18 cellular contexts compared by ENCODE assay signal in the genomic region with DNA sequence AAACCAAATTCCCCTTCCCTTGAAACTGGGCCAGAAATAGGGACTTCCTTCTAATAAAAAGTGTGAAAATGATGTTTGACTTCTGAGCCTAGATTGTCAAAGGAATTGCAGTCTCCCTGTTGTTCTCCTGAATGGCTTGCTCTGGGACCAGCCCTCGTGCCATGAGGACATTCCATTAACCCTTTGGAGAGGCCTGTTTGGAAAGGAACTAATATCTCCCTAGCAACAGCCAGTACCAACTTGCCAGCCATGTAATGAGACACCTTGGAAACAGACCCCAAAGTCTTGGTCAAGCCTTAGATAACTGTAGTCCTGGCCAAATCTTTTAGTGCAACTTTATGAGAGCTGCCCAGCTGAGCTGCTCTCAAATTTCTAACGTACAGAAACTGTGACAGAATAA. TPM values are rescaled to one million over a fixed set of nuclear protein-coding genes. Genes with fewer than 3 reads are reported as not detected.
A peak's percentile ranks its signal among the peaks of the same experiment; 100 is the strongest.
DNase-seq lines count a peak whose midpoint lies in the region; ATAC-seq and TF ChIP-seq lines count a peak whose summit lies in the region.
"Had no signal": no experiment of that assay in that cellular context is flagged by ENCODE, and none has a peak within 500 bp of the region (broad histone marks: within the 10 kb centered on the region; RNA-seq: fewer than 3 reads in every experiment).

No MANE protein-coding gene starts in this region.

- H3K9me3 Mint-ChIP-seq in neural progenitor cell: peaks cover 16% of the 10 kb centered on the region

- H3K27ac ChIP-seq in SJCRH30: no peak overlapping the region
- no peak overlapping the region for H3K27ac ChIP-seq in esophagus muscularis mucosa (replicated peaks in 1 of 4)
- no peak overlapping the region for H3K27ac ChIP-seq in neural progenitor cell
- no peak overlapping the region for H3K27ac ChIP-seq in caudate nucleus (ENCODE audit: low read depth, low read length)

- H3K9me3 ChIP-seq in SJCRH30 (replicated peaks): no peaks in the 10 kb centered on the region
- peaks cover 0 to 13% (median 2%) of the 10 kb centered on the region in 4 donors for H3K9me3 ChIP-seq in esophagus muscularis mucosa
- no peaks in the 10 kb centered on the region for H3K9me3 ChIP-seq in neural progenitor cell (ENCODE audit: low read depth)
- H3K9me3 ChIP-seq: BE2C, SK-N-SH had no signal

- H3K27me3 ChIP-seq in SJCRH30 (no peaks in the 10 kb centered on the region), esophagus muscularis mucosa (peaks cover 0 to 20% (median 0%) of the 10 kb centered on the region in 4 donors), neural progenitor cell (no peaks in the 10 kb centered on the region)

- intact Hi-C loops in esophagus muscularis mucosa (cut with DNase I): no loop called here

- H3K27me3 Mint-ChIP-seq in neural progenitor cell (ENCODE audit: insufficient read depth, low read depth): peaks cover 3% of the 10 kb centered on the region

- H3K4me2 ChIP-seq in neural progenitor cell: peak overlapping the region; percentile 30
- H3K4me2 ChIP-seq: SK-N-SH had no signal

- peak overlapping the region; percentile 53 for H2AFZ ChIP-seq in neural progenitor cell (replicated peaks)

- peaks cover 31% of the 10 kb centered on the region for H3K4me1 Mint-ChIP-seq in neural progenitor cell
- H3K4me1 Mint-ChIP-seq: CD4-positive, alpha-beta memory T cell had no signal

- ATAC-seq in HG03342 (IDR thresholded peaks at IDR 0.05; ENCODE audit: unreplicated experiment): no peak

- no peaks in the 10 kb centered on the region for H3K79me2 ChIP-seq in neural progenitor cell (ENCODE audit: low read depth)

- H3K27ac Mint-ChIP-seq in neural progenitor cell: peak overlapping the region; percentile 59

- H3K36me3 Mint-ChIP-seq in neural progenitor cell: peaks cover 4% of the 10 kb centered on the region
- H3K36me3 Mint-ChIP-seq: CD4-positive, alpha-beta memory T cell had no signal

- H3K36me3 ChIP-seq in SJCRH30 (no peaks in the 10 kb centered on the region), esophagus muscularis mucosa (no peaks in the 10 kb centered on the region), neural progenitor cell (no peaks in the 10 kb centered on the region)
- H3K36me3 ChIP-seq: BE2C, MG63 had no signal

- TF ChIP-seq EP300 in esophagus muscularis mucosa (IDR thresholded peaks at IDR 0.05): no peak

- H4K20me1 ChIP-seq in neural progenitor cell (ENCODE audit: low read depth): no peaks in the 10 kb centered on the region

- no peak overlapping the region for H3K4me3 Mint-ChIP-seq in neural progenitor cell
- H3K4me3 Mint-ChIP-seq: CD4-positive, alpha-beta memory T cell had no signal

- TF ChIP-seq POLR2A in esophagus muscularis mucosa (IDR thresholded peaks at IDR 0.05; ENCODE audit: low read depth): no peak

- 43% methylated on average over 2 of the region's 2 CpGs for WGBS in esophagus muscularis mucosa

- TF ChIP-seq CTCF in esophagus muscularis mucosa (IDR thresholded peaks at IDR 0.05) (no peak), neural progenitor cell (IDR thresholded peaks at IDR 0.05) (no peak)

- no peak overlapping the region for H3K9ac ChIP-seq in neural progenitor cell
- H3K9ac ChIP-seq: SK-N-SH had no signal

- DNase-seq in NCI-H748 (lab: John Stamatoyannopoulos, UW; ENCODE audit: unreplicated experiment) (peak; percentile 27), NCI-H748 treated with DMSO at 0.1 percent for 48 hours (lab: John Stamatoyannopoulos, UW) (no peak), SJCRH30 (peak; percentile 9 to 43), esophagus muscularis mucosa (ENCODE audit: extremely low spot score) (peak; percentile 24), neural progenitor cell (ENCODE audit: low spot score) (peak; percentile 55), UCSD-AML1 (lab: John Stamatoyannopoulos, UW; ENCODE audit: unreplicated experiment) (no peak), caudate nucleus (lab: John Stamatoyannopoulos, UW) (no peak)
- DNase-seq: 8988T; BE2C; CD4-positive, alpha-beta memory T cell; MG63; NCI-H1105; NCI-H1694 treated with DMSO at 0.1 percent for 48 hours; NCI-H446 treated with DMSO at 0.1 percent for 48 hours; NCI-H774; Right ventricle myocardium superior; SK-N-SH had no signal

- H3K4me3 ChIP-seq in SJCRH30: no peak overlapping the region
- H3K4me3 ChIP-seq in esophagus muscularis mucosa: no peak overlapping the region
- no peak overlapping the region for H3K4me3 ChIP-seq in neural progenitor cell
- H3K4me3 ChIP-seq: MG63 had no signal

- no peaks in the 10 kb centered on the region for H3F3A ChIP-seq in neural progenitor cell (ENCODE audit: low read depth)

- H3K4me1 ChIP-seq in SJCRH30 (no peaks in the 10 kb centered on the region), esophagus muscularis mucosa (no peaks in the 10 kb centered on the region), neural progenitor cell (peaks cover 11% of the 10 kb centered on the region)
- H3K4me1 ChIP-seq: BE2C had no signal

RNA-seq across cellular contexts. Expression of a gene that starts 8.1 kb away (rescaled TPM):
- not detected in 2 replicates for total RNA-seq in SJCRH30 (2014; rRNA removed; shearing (Covaris generic))
- total RNA-seq in esophagus muscularis mucosa (not detected), neural progenitor cell (ENCODE audit: low replicate concordance) (not detected in 2 replicates)
- total RNA-seq: Right ventricle myocardium superior had no signal

Comparison
In these comparisons a context has a peak if more than half of its experiments do, and no peak if none do; other contexts are left out.
1. DNase-seq: peak in NCI-H748 (single experiment), SJCRH30 (2 of 2), esophagus muscularis mucosa (single experiment) and neural progenitor cell (single experiment); none in NCI-H748 treated with DMSO at 0.1 percent for 48 hours (single experiment), UCSD-AML1 (single experiment) and caudate nucleus (0 of 61).